In the genomic region with DNA sequence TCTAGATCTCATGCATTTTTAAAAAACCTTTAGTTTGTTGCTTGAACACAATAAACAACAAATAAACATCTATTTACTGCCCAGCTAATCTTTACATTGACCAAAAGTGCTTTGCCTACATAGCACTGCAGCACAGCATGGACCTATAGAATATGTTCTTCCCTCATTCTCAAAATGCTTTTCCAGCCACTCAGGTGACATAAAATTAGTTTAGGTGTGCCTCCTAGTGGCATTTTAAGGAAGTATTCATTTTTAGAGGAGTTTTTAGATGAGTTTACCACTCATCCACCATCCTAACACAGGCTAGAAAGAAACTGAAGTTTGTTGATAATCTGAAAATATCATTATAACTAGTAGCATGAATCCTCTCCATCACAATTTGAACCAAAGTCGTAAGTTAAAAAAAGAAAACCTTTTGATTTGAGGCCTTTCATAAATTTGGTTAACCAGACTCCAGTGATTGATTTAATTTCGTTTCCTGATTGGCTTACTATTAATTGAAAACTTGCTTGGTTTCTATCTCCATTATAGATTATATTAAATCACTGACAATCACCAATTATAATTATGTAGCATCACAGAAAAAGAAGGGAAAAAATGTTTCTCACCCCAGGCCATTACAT, we compare ENCODE assay signal across 9 cellular contexts. TPM values are rescaled to one million over a fixed set of nuclear protein-coding genes. Genes with fewer than 3 reads are reported as not detected.
DNase-seq lines count a peak whose midpoint lies in the region; ATAC-seq, FAIRE-seq and TF ChIP-seq lines count a peak whose summit lies in the region.
"Had no signal": no experiment of that assay in that cellular context is flagged by ENCODE, and none has a peak within 500 bp of the region (broad histone marks: within the 10 kb centered on the region; RNA-seq: fewer than 3 reads in every experiment).

No MANE protein-coding gene starts in this region.

- no peaks in the 10 kb centered on the region for H3K36me3 ChIP-seq in pancreas
- H3K36me3 ChIP-seq: BLaER1 had no signal

- H3K27ac ChIP-seq in pancreas = no peak overlapping the region
- H3K27ac ChIP-seq: BLaER1 had no signal

- TF ChIP-seq CTCF in LNCaP clone FGC (IDR thresholded peaks at IDR 0.05; ENCODE audit: control insufficient read depth, extremely low read depth, insufficient read depth) (peak; percentile 42; the same call in 1 of the 2 replicates), pancreas (IDR thresholded peaks at IDR 0.05) (peak in 1 of 4 donors; percentile 7)

- H3K4me3 ChIP-seq in LNCaP clone FGC (ENCODE audit: low read depth, low read length) (no peak overlapping the region), pancreas (no peak overlapping the region)
- H3K4me3 ChIP-seq: BLaER1 had no signal

- no peaks in the 10 kb centered on the region for H3K27me3 ChIP-seq in pancreas
- H3K27me3 ChIP-seq: BLaER1 had no signal

- intact Hi-C loops in pancreas (cut with DNase I) = no loop called here

- peak in 2 of 3 experiments; percentile 19 to 28 for DNase-seq in NCI-H1417 (lab: John Stamatoyannopoulos, UW)
- DNase-seq in NCI-H1417 treated with DMSO at 0.1 percent for 48 hours (lab: John Stamatoyannopoulos, UW) = no peak
- DNase-seq in LNCaP clone FGC (ENCODE audit: low read depth) = no peak
- DNase-seq in left lobe of liver (ENCODE audit: low spot score) = no peak
- no peak for DNase-seq in pancreas
- DNase-seq in globus pallidus (ENCODE audit: low spot score) = no peak
- DNase-seq in NCI-H1048 (lab: John Stamatoyannopoulos, UW) = no peak

- 62 to 89% methylated on average over 2 of the region's 2 CpGs for WGBS in pancreas, 2 donors

- H3K4me1 ChIP-seq in pancreas = no peaks in the 10 kb centered on the region

- ATAC-seq in left lobe of liver = peak; percentile 72
- ATAC-seq in pancreas = no peak

- no peaks in the 10 kb centered on the region for H3K9me3 ChIP-seq in pancreas
- H3K9me3 ChIP-seq: BLaER1 had no signal

- FAIRE-seq in TTC549 (lab: Jason Lieb, UNC) (peak; percentile 34), pancreas (lab: Jason Lieb, UNC) (no peak)

RNA-seq across cellular contexts. Expression of a gene that starts 12.6 kb away (rescaled TPM):
- total RNA-seq in left lobe of liver (12.4 TPM), pancreas (1 to 10 TPM; 4.9 to 9.0 (median 6.6) TPM)
- polyA plus RNA-seq in pancreas = 1 to 10 TPM; 4.9 to 8.8 TPM

RNA-seq across cellular contexts. Expression of a gene that starts 25.2 kb away (rescaled TPM):
- 1.0 TPM for total RNA-seq in left lobe of liver
- 1 to 10 TPM in 4 of 6 donors, under 1 TPM in 2; 0.63 to 1.9 (median 1.6) TPM for total RNA-seq in pancreas
- polyA plus RNA-seq in pancreas = 1 to 10 TPM; 1.4 TPM

Comparison
In these comparisons a context has a peak if more than half of its experiments do, and no peak if none do; other contexts are left out.
1. DNase-seq: peak in NCI-H1417 (2 of 3); none in NCI-H1417 treated with DMSO at 0.1 percent for 48 hours (single experiment), LNCaP clone FGC (single experiment), left lobe of liver (single experiment), pancreas (0 of 6), globus pallidus (single experiment) and NCI-H1048 (single experiment).